In the genomic region with DNA sequence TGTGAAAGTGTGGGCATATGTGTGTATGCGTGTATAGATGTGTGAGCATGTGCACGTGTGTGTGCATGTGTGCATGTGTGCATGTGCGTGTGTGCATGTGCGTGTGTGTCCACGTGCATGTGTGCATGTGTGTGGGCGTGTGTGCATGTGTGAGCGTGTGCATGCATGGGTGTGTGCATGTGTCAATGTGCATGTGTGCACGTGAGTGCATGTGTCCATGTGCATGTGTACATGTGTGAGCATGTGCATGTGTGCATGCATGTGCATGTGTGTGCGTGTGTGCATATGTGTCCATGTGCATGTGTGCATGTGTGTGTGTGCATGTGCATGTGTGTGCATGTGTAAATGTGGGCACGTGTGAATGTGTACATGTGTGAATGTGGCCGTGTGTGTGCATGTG, we compare ENCODE assay signal across 3 cellular contexts.
A peak's percentile ranks its signal among the peaks of the same experiment; 100 is the strongest.
TF ChIP-seq lines count a peak whose summit lies in the region.

No MANE protein-coding gene starts in this region.

TF ChIP-seq in HepG2, 621 proteins besides CTCF, POLR2A, EP300 and RAD21:
- TF ChIP-seq, protein P1, sequence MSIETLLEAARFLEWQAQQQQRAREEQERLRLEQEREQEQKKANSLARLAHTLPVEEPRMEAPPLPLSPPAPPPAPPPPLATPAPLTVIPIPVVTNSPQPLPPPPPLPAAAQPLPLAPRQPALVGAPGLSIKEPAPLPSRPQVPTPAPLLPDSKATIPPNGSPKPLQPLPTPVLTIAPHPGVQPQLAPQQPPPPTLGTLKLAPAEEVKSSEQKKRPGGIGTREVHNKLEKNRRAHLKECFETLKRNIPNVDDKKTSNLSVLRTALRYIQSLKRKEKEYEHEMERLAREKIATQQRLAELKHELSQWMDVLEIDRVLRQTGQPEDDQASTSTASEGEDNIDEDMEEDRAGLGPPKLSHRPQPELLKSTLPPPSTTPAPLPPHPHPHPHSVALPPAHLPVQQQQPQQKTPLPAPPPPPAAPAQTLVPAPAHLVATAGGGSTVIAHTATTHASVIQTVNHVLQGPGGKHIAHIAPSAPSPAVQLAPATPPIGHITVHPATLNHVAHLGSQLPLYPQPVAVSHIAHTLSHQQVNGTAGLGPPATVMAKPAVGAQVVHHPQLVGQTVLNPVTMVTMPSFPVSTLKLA (IDR thresholded peaks at IDR 0.05): peak; percentile 99
- TF ChIP-seq, protein P2, sequence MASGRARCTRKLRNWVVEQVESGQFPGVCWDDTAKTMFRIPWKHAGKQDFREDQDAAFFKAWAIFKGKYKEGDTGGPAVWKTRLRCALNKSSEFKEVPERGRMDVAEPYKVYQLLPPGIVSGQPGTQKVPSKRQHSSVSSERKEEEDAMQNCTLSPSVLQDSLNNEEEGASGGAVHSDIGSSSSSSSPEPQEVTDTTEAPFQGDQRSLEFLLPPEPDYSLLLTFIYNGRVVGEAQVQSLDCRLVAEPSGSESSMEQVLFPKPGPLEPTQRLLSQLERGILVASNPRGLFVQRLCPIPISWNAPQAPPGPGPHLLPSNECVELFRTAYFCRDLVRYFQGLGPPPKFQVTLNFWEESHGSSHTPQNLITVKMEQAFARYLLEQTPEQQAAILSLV (CRISPR knock-in tag; IDR thresholded peaks at IDR 0.05; ENCODE audit: borderline replicate concordance): no peak

TF ChIP-seq in WTC11, 78 proteins besides CTCF, POLR2A, EP300 and RAD21 (continues in another document):
- TF ChIP-seq, protein P3, sequence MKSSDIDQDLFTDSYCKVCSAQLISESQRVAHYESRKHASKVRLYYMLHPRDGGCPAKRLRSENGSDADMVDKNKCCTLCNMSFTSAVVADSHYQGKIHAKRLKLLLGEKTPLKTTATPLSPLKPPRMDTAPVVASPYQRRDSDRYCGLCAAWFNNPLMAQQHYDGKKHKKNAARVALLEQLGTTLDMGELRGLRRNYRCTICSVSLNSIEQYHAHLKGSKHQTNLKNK (CRISPR knock-in tag; IDR thresholded peaks at IDR 0.05): no peak
- TF ChIP-seq, protein P4, sequence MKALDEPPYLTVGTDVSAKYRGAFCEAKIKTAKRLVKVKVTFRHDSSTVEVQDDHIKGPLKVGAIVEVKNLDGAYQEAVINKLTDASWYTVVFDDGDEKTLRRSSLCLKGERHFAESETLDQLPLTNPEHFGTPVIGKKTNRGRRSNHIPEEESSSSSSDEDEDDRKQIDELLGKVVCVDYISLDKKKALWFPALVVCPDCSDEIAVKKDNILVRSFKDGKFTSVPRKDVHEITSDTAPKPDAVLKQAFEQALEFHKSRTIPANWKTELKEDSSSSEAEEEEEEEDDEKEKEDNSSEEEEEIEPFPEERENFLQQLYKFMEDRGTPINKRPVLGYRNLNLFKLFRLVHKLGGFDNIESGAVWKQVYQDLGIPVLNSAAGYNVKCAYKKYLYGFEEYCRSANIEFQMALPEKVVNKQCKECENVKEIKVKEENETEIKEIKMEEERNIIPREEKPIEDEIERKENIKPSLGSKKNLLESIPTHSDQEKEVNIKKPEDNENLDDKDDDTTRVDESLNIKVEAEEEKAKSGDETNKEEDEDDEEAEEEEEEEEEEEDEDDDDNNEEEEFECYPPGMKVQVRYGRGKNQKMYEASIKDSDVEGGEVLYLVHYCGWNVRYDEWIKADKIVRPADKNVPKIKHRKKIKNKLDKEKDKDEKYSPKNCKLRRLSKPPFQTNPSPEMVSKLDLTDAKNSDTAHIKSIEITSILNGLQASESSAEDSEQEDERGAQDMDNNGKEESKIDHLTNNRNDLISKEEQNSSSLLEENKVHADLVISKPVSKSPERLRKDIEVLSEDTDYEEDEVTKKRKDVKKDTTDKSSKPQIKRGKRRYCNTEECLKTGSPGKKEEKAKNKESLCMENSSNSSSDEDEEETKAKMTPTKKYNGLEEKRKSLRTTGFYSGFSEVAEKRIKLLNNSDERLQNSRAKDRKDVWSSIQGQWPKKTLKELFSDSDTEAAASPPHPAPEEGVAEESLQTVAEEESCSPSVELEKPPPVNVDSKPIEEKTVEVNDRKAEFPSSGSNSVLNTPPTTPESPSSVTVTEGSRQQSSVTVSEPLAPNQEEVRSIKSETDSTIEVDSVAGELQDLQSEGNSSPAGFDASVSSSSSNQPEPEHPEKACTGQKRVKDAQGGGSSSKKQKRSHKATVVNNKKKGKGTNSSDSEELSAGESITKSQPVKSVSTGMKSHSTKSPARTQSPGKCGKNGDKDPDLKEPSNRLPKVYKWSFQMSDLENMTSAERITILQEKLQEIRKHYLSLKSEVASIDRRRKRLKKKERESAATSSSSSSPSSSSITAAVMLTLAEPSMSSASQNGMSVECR (CRISPR knock-in tag; IDR thresholded peaks at IDR 0.05; ENCODE audit: borderline replicate concordance): no peak
- TF ChIP-seq ZNF396 (CRISPR knock-in tag; IDR thresholded peaks at IDR 0.05; ENCODE audit: borderline replicate concordance) (no peak), ZNF121 (CRISPR knock-in tag; IDR thresholded peaks at IDR 0.05) (no peak), ZNF138 (CRISPR knock-in tag; conservative IDR thresholded peaks at IDR 0.05) (no peak), TEAD4 (CRISPR knock-in tag; IDR thresholded peaks at IDR 0.05) (no peak)
- TF ChIP-seq, protein P5, sequence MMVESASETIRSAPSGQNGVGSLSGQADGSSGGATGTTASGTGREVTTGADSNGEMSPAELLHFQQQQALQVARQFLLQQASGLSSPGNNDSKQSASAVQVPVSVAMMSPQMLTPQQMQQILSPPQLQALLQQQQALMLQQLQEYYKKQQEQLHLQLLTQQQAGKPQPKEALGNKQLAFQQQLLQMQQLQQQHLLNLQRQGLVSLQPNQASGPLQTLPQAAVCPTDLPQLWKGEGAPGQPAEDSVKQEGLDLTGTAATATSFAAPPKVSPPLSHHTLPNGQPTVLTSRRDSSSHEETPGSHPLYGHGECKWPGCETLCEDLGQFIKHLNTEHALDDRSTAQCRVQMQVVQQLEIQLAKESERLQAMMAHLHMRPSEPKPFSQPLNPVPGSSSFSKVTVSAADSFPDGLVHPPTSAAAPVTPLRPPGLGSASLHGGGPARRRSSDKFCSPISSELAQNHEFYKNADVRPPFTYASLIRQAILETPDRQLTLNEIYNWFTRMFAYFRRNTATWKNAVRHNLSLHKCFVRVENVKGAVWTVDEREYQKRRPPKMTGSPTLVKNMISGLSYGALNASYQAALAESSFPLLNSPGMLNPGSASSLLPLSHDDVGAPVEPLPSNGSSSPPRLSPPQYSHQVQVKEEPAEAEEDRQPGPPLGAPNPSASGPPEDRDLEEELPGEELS (CRISPR knock-in tag; IDR thresholded peaks at IDR 0.05): no peak
- TF ChIP-seq, protein P6, sequence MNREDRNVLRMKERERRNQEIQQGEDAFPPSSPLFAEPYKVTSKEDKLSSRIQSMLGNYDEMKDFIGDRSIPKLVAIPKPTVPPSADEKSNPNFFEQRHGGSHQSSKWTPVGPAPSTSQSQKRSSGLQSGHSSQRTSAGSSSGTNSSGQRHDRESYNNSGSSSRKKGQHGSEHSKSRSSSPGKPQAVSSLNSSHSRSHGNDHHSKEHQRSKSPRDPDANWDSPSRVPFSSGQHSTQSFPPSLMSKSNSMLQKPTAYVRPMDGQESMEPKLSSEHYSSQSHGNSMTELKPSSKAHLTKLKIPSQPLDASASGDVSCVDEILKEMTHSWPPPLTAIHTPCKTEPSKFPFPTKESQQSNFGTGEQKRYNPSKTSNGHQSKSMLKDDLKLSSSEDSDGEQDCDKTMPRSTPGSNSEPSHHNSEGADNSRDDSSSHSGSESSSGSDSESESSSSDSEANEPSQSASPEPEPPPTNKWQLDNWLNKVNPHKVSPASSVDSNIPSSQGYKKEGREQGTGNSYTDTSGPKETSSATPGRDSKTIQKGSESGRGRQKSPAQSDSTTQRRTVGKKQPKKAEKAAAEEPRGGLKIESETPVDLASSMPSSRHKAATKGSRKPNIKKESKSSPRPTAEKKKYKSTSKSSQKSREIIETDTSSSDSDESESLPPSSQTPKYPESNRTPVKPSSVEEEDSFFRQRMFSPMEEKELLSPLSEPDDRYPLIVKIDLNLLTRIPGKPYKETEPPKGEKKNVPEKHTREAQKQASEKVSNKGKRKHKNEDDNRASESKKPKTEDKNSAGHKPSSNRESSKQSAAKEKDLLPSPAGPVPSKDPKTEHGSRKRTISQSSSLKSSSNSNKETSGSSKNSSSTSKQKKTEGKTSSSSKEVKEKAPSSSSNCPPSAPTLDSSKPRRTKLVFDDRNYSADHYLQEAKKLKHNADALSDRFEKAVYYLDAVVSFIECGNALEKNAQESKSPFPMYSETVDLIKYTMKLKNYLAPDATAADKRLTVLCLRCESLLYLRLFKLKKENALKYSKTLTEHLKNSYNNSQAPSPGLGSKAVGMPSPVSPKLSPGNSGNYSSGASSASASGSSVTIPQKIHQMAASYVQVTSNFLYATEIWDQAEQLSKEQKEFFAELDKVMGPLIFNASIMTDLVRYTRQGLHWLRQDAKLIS (CRISPR knock-in tag; IDR thresholded peaks at IDR 0.05; ENCODE audit: borderline replicate concordance): no peak

TF ChIP-seq in endothelial cell of umbilical vein, 7 proteins besides CTCF, POLR2A, EP300 and RAD21:
- TF ChIP-seq JUN (IDR thresholded peaks at IDR 0.05; ENCODE audit: borderline replicate concordance, insufficient read depth, insufficient read length, low read depth): no peak
- TF ChIP-seq, protein P7, sequence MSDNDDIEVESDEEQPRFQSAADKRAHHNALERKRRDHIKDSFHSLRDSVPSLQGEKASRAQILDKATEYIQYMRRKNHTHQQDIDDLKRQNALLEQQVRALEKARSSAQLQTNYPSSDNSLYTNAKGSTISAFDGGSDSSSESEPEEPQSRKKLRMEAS (IDR thresholded peaks at IDR 0.05; ENCODE audit: insufficient read depth, insufficient read length): peak; percentile 69
